15 cellular contexts compared by ENCODE assay signal in the genomic region with DNA sequence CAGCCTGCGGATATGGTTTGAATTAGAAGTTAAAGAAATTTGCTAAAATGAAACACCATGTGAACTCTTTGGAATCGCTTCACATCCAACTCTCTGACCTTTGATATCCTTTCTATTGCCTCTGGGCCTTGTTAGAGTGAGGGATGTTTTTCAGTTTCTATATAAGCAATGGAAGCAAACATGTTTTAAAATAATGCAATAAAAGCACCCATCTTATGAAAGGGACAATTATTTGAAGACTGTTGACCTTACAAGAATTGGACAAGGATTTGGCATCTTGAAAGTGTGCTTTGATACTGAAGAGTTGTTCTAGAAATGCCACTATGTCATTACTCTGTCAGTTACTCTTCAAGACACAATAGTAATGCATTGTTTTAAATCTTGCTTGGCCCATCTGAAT.
DNase-seq lines count a peak whose midpoint lies in the region.
"Had no signal": no experiment of that assay in that cellular context is flagged by ENCODE, and none has a peak within 500 bp of the region (broad histone marks: within the 10 kb centered on the region; RNA-seq: fewer than 3 reads in every experiment).

No MANE protein-coding gene starts in this region.

- in situ Hi-C loops in SK-MEL-5 (cut with HindIII; ENCODE audit: low pct_unique_long_range_greater_than_20kb, low sequenced_read_pairs), result no loop called here

- DNase-seq in COLO829 (ENCODE audit: low spot score) (peak; percentile 77), SK-MEL-5 (ENCODE audit: low read depth, low spot score) (peak; percentile 95), foreskin melanocyte (peak; percentile 95), NCI-H187 (lab: John Stamatoyannopoulos, UW) (no peak), amniotic stem cell (lab: John Stamatoyannopoulos, UW) (no peak), DMS53 (lab: John Stamatoyannopoulos, UW) (no peak)
- DNase-seq: 8988T; C1 segment of cervical spinal cord; Caco-2; CD4-positive, alpha-beta memory T cell; DMS153; DMS79; EL; GDM1; H9 had no signal

Comparison
In these comparisons a context has a peak if more than half of its experiments do, and no peak if none do; other contexts are left out.
1. DNase-seq: peak in COLO829 (single experiment), SK-MEL-5 (single experiment) and foreskin melanocyte (single experiment); none in NCI-H187 (0 of 2), amniotic stem cell (single experiment) and DMS53 (single experiment).